Comparison of ENCODE assay signal across 21 cellular contexts in genomic region chr2:55114597-55114996, GRCh38.
"Had no signal": no experiment of that assay in that cellular context is flagged by ENCODE, and none has a peak within 500 bp of the region (broad histone marks: within the 10 kb centered on the region; RNA-seq: fewer than 3 reads in every experiment).

No MANE protein-coding gene starts in this region.

- H3K9me3 ChIP-seq: lower lobe of right lung, tibial nerve had no signal

- DNase-seq: activated CD4-positive, alpha-beta memory T cell treated with anti-CD3 and anti-CD28 coated beads, Interleukin-2, amount 10 ng/mL, durations not matched to agents 7 days and 5 days; activated CD4-positive, alpha-beta T cell treated with anti-CD3 and anti-CD28 coated beads for 48 hours; activated CD4-positive, CD25-positive, alpha-beta regulatory T cell; activated CD8-positive, alpha-beta memory T cell treated with anti-CD3 and anti-CD28 coated beads, Interleukin-2, amount 10 ng/mL, durations not matched to agents 7 days and 5 days; activated naive CD4-positive, alpha-beta T cell; activated naive CD8-positive, alpha-beta T cell treated with anti-CD3 and anti-CD28 coated beads for 36 hours; amniotic stem cell; foreskin keratinocyte; hippocampal formation; lower lobe of right lung; occipital lobe; posterior cingulate gyrus; retina; stimulated activated CD4-positive, alpha-beta T cell treated with anti-CD3 and anti-CD28 coated beads, Interleukin-12 subunit alpha, Interleukin-12 subunit beta, amount 100 ng/mL, for 4 hours; stimulated activated CD4-positive, alpha-beta T cell treated with anti-CD3 and anti-CD28 coated beads, Interleukin-1b, Interleukin-23, amount 100 ng/mL, for 48 hours; stimulated activated CD8-positive, alpha-beta memory T cell treated with anti-CD3 and anti-CD28 coated beads, Interleukin-4, amount 100 ng/mL, for 48 hours; stimulated activated naive CD4-positive, alpha-beta T cell; substantia nigra; T1000 had no signal

- H3K36me3 ChIP-seq: lower lobe of right lung, tibial nerve had no signal

- H3K27ac ChIP-seq: foreskin keratinocyte, lower lobe of right lung had no signal

- ATAC-seq: activated CD8-positive, alpha-beta memory T cell treated with anti-CD3 and anti-CD28 coated beads, Interleukin-2, amount 10 ng/mL, durations not matched to agents 7 days and 5 days; activated T-helper 17 cell treated with anti-CD3 and anti-CD28 coated beads, Interleukin-2, amount 50 U/mL, for 72 hours; foreskin keratinocyte; lower lobe of right lung had no signal

- H3K27me3 ChIP-seq: foreskin keratinocyte, tibial nerve had no signal

- H3K4me3 ChIP-seq: lower lobe of right lung, tibial nerve had no signal
